Comparison of ENCODE assay signal across 8 cellular contexts in the genomic region with DNA sequence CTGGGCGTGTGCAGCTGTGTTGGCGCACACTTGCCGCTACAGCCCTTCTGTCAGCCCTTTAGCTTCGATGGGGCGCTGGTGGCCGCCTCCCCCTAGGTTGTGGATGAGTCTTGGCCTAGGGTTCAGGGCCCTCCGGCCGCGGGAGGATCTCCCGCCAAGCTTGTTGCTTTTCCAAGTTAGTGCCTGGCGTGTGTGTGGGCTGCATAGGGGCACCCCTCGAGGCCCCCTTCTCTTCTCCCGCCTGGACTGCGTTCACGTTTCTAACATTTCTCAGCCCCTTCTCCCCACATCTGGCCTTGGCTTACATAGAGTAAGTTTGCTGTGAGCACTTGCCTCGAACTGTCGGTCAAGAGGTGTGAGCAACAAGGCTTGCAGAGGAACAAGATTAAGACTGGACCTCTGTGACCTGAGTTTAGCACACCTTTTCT. TPM values are rescaled to one million over a fixed set of nuclear protein-coding genes. Genes with fewer than 3 reads are reported as not detected.
A peak's percentile ranks its signal among the peaks of the same experiment; 100 is the strongest.
DNase-seq lines count a peak whose midpoint lies in the region; ATAC-seq and TF ChIP-seq lines count a peak whose summit lies in the region.

No MANE protein-coding gene starts in this region.

- peak overlapping the region; percentile 38 for H3K4me2 ChIP-seq in fibroblast of lung (ENCODE audit: extremely low read depth, insufficient read depth, low read length)

- peak overlapping the region; percentile 79 for H3K9ac ChIP-seq in fibroblast of lung (ENCODE audit: insufficient read depth, low read length)

- peak; percentile 63 for TF ChIP-seq POLR2A in Raji (IDR thresholded peaks at IDR 0.05; ENCODE audit: insufficient read depth, low read depth, low read length)

- intact Hi-C loops in psoas muscle (cut with DNase I), result no loop called here

- no peak for DNase-seq in GM06990 (ENCODE audit: extremely low read depth, insufficient read length)
- no peak for DNase-seq in fibroblast of lung (ENCODE audit: low read depth in 2 of 2)
- no peak for DNase-seq in psoas muscle
- DNase-seq in dermis blood vessel endothelial cell, result no peak
- no peak for DNase-seq in ureter (ENCODE audit: low spot score)

- H3K36me3 ChIP-seq in GM06990 (ENCODE audit: control insufficient read depth, insufficient read depth, low read length), result no peaks in the 10 kb centered on the region
- H3K36me3 ChIP-seq in fibroblast of lung (ENCODE audit: control insufficient read depth, insufficient read depth, low read length), result no peaks in the 10 kb centered on the region
- no peaks in the 10 kb centered on the region for H3K36me3 ChIP-seq in psoas muscle (ENCODE audit: insufficient read depth in 1 of 2, low read depth in 1 of 2)

- no peaks in the 10 kb centered on the region for H3K9me3 ChIP-seq in fibroblast of lung (ENCODE audit: control insufficient read depth, insufficient read depth, low read depth, low read length)
- H3K9me3 ChIP-seq in psoas muscle, result no peaks in the 10 kb centered on the region

- TF ChIP-seq CTCF in GM06990 (IDR thresholded peaks at IDR 0.05; ENCODE audit: insufficient read depth, low read length, poor library complexity, severe bottlenecking) (no peak), fibroblast of lung (conservative IDR thresholded peaks at IDR 0.05 in 1 of 2, IDR thresholded peaks at IDR 0.05 in 1 of 2; ENCODE audit: low read depth in 1 of 2, low read length in 2 of 2) (no peak), psoas muscle (IDR thresholded peaks at IDR 0.05) (no peak)

- ATAC-seq in psoas muscle (no peak), HG03378 (IDR thresholded peaks at IDR 0.05; ENCODE audit: unreplicated experiment) (no peak), GM21717 (IDR thresholded peaks at IDR 0.05; ENCODE audit: unreplicated experiment) (no peak)

- H3K4me1 ChIP-seq in fibroblast of lung (ENCODE audit: control insufficient read depth, extremely low read depth, insufficient read depth, low read length) (peaks cover 7% of the 10 kb centered on the region), psoas muscle (peaks cover 5% of the 10 kb centered on the region)

- H3K4me3 ChIP-seq in GM06990 (replicated peaks; ENCODE audit: low read depth, low read length) (peak overlapping the region; percentile 80), fibroblast of lung (replicated peaks in 1 of 4; ENCODE audit: control extremely low read depth in 1 of 4, insufficient read depth in 1 of 4, low read depth in 3 of 4, low read length in 4 of 4) (peak overlapping the region; percentile 58 to 90 (median 74)), psoas muscle (peak overlapping the region; percentile 85)

- H3K27ac ChIP-seq in fibroblast of lung (ENCODE audit: insufficient read depth, low read length), result peak overlapping the region; percentile 93
- peak overlapping the region; percentile 78 for H3K27ac ChIP-seq in psoas muscle

- H3K27me3 ChIP-seq in GM06990 (replicated peaks; ENCODE audit: control insufficient read depth, insufficient read depth, low read length), result no peaks in the 10 kb centered on the region
- no peaks in the 10 kb centered on the region for H3K27me3 ChIP-seq in fibroblast of lung (ENCODE audit: control insufficient read depth, insufficient read depth, low read length)
- no peaks in the 10 kb centered on the region for H3K27me3 ChIP-seq in psoas muscle (ENCODE audit: insufficient read depth in 3 of 3, low read length in 2 of 3)

- H4K20me1 ChIP-seq in fibroblast of lung (ENCODE audit: control insufficient read depth, extremely low read depth, insufficient read depth, low read length), result no peaks in the 10 kb centered on the region

- 13 to 22% (median 14%) methylated on average over 17 of the region's 17 CpGs for WGBS in psoas muscle, 3 donors

- H2AFZ ChIP-seq in fibroblast of lung (ENCODE audit: low read length), result peak overlapping the region; percentile 80

- peaks cover 12% of the 10 kb centered on the region for H3K79me2 ChIP-seq in fibroblast of lung (ENCODE audit: control insufficient read depth, insufficient read depth, low read length)

RNA-seq across cellular contexts. Expression of a gene that starts 0.4 kb away (rescaled TPM):
- total RNA-seq in fibroblast of lung (32.4 and 56.3 TPM in 2 replicates), psoas muscle (10 to 100 TPM; 10.7 to 22.1 (median 20.5) TPM), dermis blood vessel endothelial cell (21.6 and 66.5 TPM in 2 replicates), ureter (18.2 TPM)
- polyA plus RNA-seq in fibroblast of lung (35.7 and 50.6 TPM in 2 replicates), psoas muscle (1 to 10 TPM; 5.5 to 7.1 (median 5.9) TPM)
- polyA plus RNA-seq in fibroblast of lung (2012), result 30.0 and 49.4 TPM in 2 replicates
- polyA minus RNA-seq in fibroblast of lung (ENCODE audit: low replicate concordance), result 6.1 and 7.0 TPM in 2 replicates

RNA-seq across cellular contexts. Expression of a gene that starts 33.5 kb away (rescaled TPM):
- total RNA-seq in fibroblast of lung, result 16.2 and 22.5 TPM in 2 replicates
- polyA plus RNA-seq in fibroblast of lung, result 41.7 and 43.6 TPM in 2 replicates
- 13.2 and 15.7 TPM in 2 replicates for polyA plus RNA-seq in fibroblast of lung (2012)
- 6.5 and 9.0 TPM in 2 replicates for polyA minus RNA-seq in fibroblast of lung (ENCODE audit: low replicate concordance)
- 1 to 10 TPM; 5.9 to 9.7 (median 8.6) TPM for total RNA-seq in psoas muscle
- polyA plus RNA-seq in psoas muscle, result 1 to 10 TPM; 2.1 to 6.8 (median 4.2) TPM
- total RNA-seq in dermis blood vessel endothelial cell, result 14.6 and 18.1 TPM in 2 replicates
- 33.0 TPM for total RNA-seq in ureter

RNA-seq across cellular contexts. Expression of a gene that starts 54.4 kb away (rescaled TPM):
- total RNA-seq in fibroblast of lung (13.4 and 14.1 TPM in 2 replicates), psoas muscle (1 to 10 TPM; 2.6 to 4.3 (median 3.1) TPM), dermis blood vessel endothelial cell (8.0 and 10.6 TPM in 2 replicates), ureter (16.2 TPM)
- polyA plus RNA-seq in fibroblast of lung (12.4 and 14.9 TPM in 2 replicates), psoas muscle (1 to 10 TPM; 1.2 to 2.2 (median 2.2) TPM)
- 8.1 and 8.9 TPM in 2 replicates for polyA plus RNA-seq in fibroblast of lung (2012)
- polyA minus RNA-seq in fibroblast of lung (ENCODE audit: low replicate concordance), result 1.5 TPM in 1 of 2 replicates, not detected in the other
